ENCODE assay signal across 19 cellular contexts in genomic region chr7:18976715-18977466, GRCh38.
DNase-seq lines count a peak whose midpoint lies in the region; ATAC-seq and TF ChIP-seq lines count a peak whose summit lies in the region.
"Had no signal": no experiment of that assay in that cellular context is flagged by ENCODE, and none has a peak within 500 bp of the region (broad histone marks: within the 10 kb centered on the region; RNA-seq: fewer than 3 reads in every experiment).

No MANE protein-coding gene starts in this region.

- POLR2A ChIA-PET in RWPE1 (lab: Yijun Ruan, JAX; ENCODE audit: low non-redundant PET): no interaction called here

- H2AFZ ChIP-seq in ACC112 (ENCODE audit: low read length, unreplicated experiment) (no peak overlapping the region), osteoblast (ENCODE audit: low read length) (no peak overlapping the region)

- H3K9me3 ChIP-seq in ascending aorta (no peaks in the 10 kb centered on the region), osteoblast (ENCODE audit: low read depth, low read length) (no peaks in the 10 kb centered on the region)
- H3K9me3 ChIP-seq: BLaER1 treated with 17β-estradiol and CSF1 and Interleukin-3, amounts not matched to agents 10 nM and 100 nM; HAP-1 had no signal

- H3K27me3 ChIP-seq in ACC112 (ENCODE audit: insufficient read depth, low read length) (no peaks in the 10 kb centered on the region), ascending aorta (no peaks in the 10 kb centered on the region), osteoblast (ENCODE audit: insufficient read depth, low read length) (no peaks in the 10 kb centered on the region)
- H3K27me3 ChIP-seq: BLaER1 treated with 17β-estradiol and CSF1 and Interleukin-3, amounts not matched to agents 10 nM and 100 nM had no signal

- DNase-seq in NCI-H1105 (lab: John Stamatoyannopoulos, UW) (peak; percentile 18), ascending aorta (ENCODE audit: low spot score in 2 of 2) (no peak), osteoblast (ENCODE audit: insufficient read length, low spot score, missing footprints) (peak; percentile 80), RWPE1 (ENCODE audit: low spot score) (no peak)
- no peak for DNase-seq in activated naive CD4-positive, alpha-beta T cell treated with Interleukin-2 at 50 U/mL for 16 hours
- DNase-seq: activated CD4-positive, alpha-beta T cell treated with anti-CD3 and anti-CD28 coated beads, Interleukin-2, amount 10 ng/mL, durations not matched to agents 24 days and 14 days; EL; KG1; MV-4-11; NCI-H1694 treated with DMSO at 0.1 percent for 48 hours; nucleus accumbens; OCI-M1; T-helper 2 cell had no signal

- intact Hi-C loops in ascending aorta (cut with DNase I): loop anchor here (5.0 kb wide), 1 partner anchor 130 kb away; no protein-coding TSS in a partner anchor

- CTCF ChIA-PET in RWPE1 (lab: Yijun Ruan, JAX): interaction anchor here (0.6 to 1.4 kb wide), 2 partner anchors 53 to 139 kb away, joined by 3 to 5 read pairs; no protein-coding TSS in a partner anchor

- no peaks in the 10 kb centered on the region for H4K20me1 ChIP-seq in osteoblast (ENCODE audit: insufficient read depth, low read length)
- H4K20me1 ChIP-seq: BLaER1 treated with 17β-estradiol and CSF1 and Interleukin-3, amounts not matched to agents 10 nM and 100 nM had no signal

- H3K27ac ChIP-seq in ACC112 (ENCODE audit: low read depth, low read length): peak overlapping the region; percentile 78
- peak overlapping the region; percentile 59 to 64 for H3K27ac ChIP-seq in ascending aorta
- H3K27ac ChIP-seq in osteoblast (ENCODE audit: low read depth, low read length): no peak overlapping the region
- H3K27ac ChIP-seq in RWPE1: no peak overlapping the region
- H3K27ac ChIP-seq: BLaER1 treated with 17β-estradiol and CSF1 and Interleukin-3, amounts not matched to agents 10 nM and 100 nM; VCaP had no signal

- TF ChIP-seq CTCF in ascending aorta (IDR thresholded peaks at IDR 0.05) (no peak), osteoblast (IDR thresholded peaks at IDR 0.05; ENCODE audit: extremely low read depth, low read depth, low read length) (no peak), RWPE1 (conservative IDR thresholded peaks at IDR 0.05; ENCODE audit: low read depth) (no peak)

- ATAC-seq in HG02588 (IDR thresholded peaks at IDR 0.05; ENCODE audit: unreplicated experiment): no peak
- no peak for ATAC-seq in GM21723 (IDR thresholded peaks at IDR 0.05; ENCODE audit: unreplicated experiment)

- H3K36me3 ChIP-seq in ACC112 (ENCODE audit: insufficient read depth, low read length) (no peaks in the 10 kb centered on the region), ascending aorta (no peaks in the 10 kb centered on the region), osteoblast (ENCODE audit: insufficient read depth, low read length) (no peaks in the 10 kb centered on the region)
- H3K36me3 ChIP-seq: BLaER1 treated with 17β-estradiol and CSF1 and Interleukin-3, amounts not matched to agents 10 nM and 100 nM; HAP-1 had no signal

- peak overlapping the region; percentile 47 for H3K4me3 ChIP-seq in ACC112 (ENCODE audit: low read depth, low read length)
- H3K4me3 ChIP-seq in ascending aorta: no peak overlapping the region
- H3K4me3 ChIP-seq in osteoblast (ENCODE audit: insufficient read depth, low read length): no peak overlapping the region
- H3K4me3 ChIP-seq: BLaER1 treated with 17β-estradiol and CSF1 and Interleukin-3, amounts not matched to agents 10 nM and 100 nM; HAP-1 had no signal

- peak overlapping the region; percentile 80 for H3K4me2 ChIP-seq in osteoblast (ENCODE audit: insufficient read depth, low read length)

- H3K4me1 ChIP-seq in ACC112 (ENCODE audit: control insufficient read depth, insufficient read depth, low read length, unreplicated experiment) (peaks cover 31% of the 10 kb centered on the region), ascending aorta (peaks cover 0 to 30% of the 10 kb centered on the region in 2 donors), osteoblast (ENCODE audit: insufficient read depth, low read length) (peaks cover 28% of the 10 kb centered on the region)
- H3K4me1 ChIP-seq: HAP-1 had no signal

- no peaks in the 10 kb centered on the region for H3K79me2 ChIP-seq in ACC112 (ENCODE audit: control insufficient read depth, insufficient read depth, low read length, unreplicated experiment)
- no peaks in the 10 kb centered on the region for H3K79me2 ChIP-seq in osteoblast (ENCODE audit: insufficient read depth, low read length)

Comparison
In these comparisons a context has a peak if more than half of its experiments do, and no peak if none do; other contexts are left out.
1. H3K27ac ChIP-seq: peak in ACC112 (single experiment) and ascending aorta (2 of 2); none in osteoblast (single experiment) and RWPE1 (single experiment).
2. DNase-seq: peak in NCI-H1105 (single experiment) and osteoblast (single experiment); none in ascending aorta (0 of 2), activated naive CD4-positive, alpha-beta T cell treated with Interleukin-2 at 50 U/mL for 16 hours (single experiment) and RWPE1 (single experiment).